ENCODE assay signal across 8 cellular contexts in genomic region chr2:32278476-32278853, GRCh38. TPM values are rescaled to one million over a fixed set of nuclear protein-coding genes. Genes with fewer than 3 reads are reported as not detected.
DNase-seq lines count a peak whose midpoint lies in the region; ATAC-seq and TF ChIP-seq lines count a peak whose summit lies in the region.

No MANE protein-coding gene starts in this region.

- intact Hi-C loops in gastrocnemius medialis (cut with DNase I; ENCODE audit: low total_unique reads) (no loop called here), posterior vena cava (cut with DNase I) (no loop called here)

- H3K4me1 ChIP-seq in gastrocnemius medialis: peaks cover 12% of the 10 kb centered on the region in 2 donors

- no peaks in the 10 kb centered on the region for H4K20me1 ChIP-seq in SU-DHL-6 (ENCODE audit: low read depth, low read length)

- peaks cover 47% of the 10 kb centered on the region for H3K79me2 ChIP-seq in SU-DHL-6 (ENCODE audit: insufficient read depth, low read length)

- peak overlapping the region; percentile 99 for H3K4me2 ChIP-seq in SU-DHL-6 (ENCODE audit: low read depth, low read length, poor library complexity, severe bottlenecking)

- no peaks in the 10 kb centered on the region; the same call in 1 of the 2 replicates for H3K36me3 ChIP-seq in SU-DHL-6 (ENCODE audit: low read length)
- peaks cover 0 to 12% of the 10 kb centered on the region in 2 donors for H3K36me3 ChIP-seq in gastrocnemius medialis

- H3F3A ChIP-seq in SU-DHL-6 (ENCODE audit: insufficient read depth): no peaks in the 10 kb centered on the region

- ATAC-seq in gastrocnemius medialis: no peak
- no peak for ATAC-seq in HG03045 (IDR thresholded peaks at IDR 0.05; ENCODE audit: unreplicated experiment)

- no peaks in the 10 kb centered on the region for H3K9me3 ChIP-seq in SU-DHL-6 (ENCODE audit: insufficient read depth, low read length)
- H3K9me3 ChIP-seq in gastrocnemius medialis: no peaks in the 10 kb centered on the region

- no peak for TF ChIP-seq CTCF in GM12875 (IDR thresholded peaks at IDR 0.05; ENCODE audit: borderline replicate concordance, insufficient read depth, low read depth, low read length)
- TF ChIP-seq CTCF in SU-DHL-6 (IDR thresholded peaks at IDR 0.05; ENCODE audit: insufficient read depth, low read length, poor library complexity, severe bottlenecking): no peak
- TF ChIP-seq CTCF in fibroblast of villous mesenchyme (IDR thresholded peaks at IDR 0.05; ENCODE audit: insufficient read depth, low read depth, low read length): no peak
- TF ChIP-seq CTCF in gastrocnemius medialis (IDR thresholded peaks at IDR 0.05 in 4 of 5, conservative IDR thresholded peaks at IDR 0.05 in 1 of 5): no peak

- DNase-seq in fibroblast of villous mesenchyme (ENCODE audit: low read depth) (peak; percentile 6), gastrocnemius medialis (no peak), posterior vena cava (ENCODE audit: low spot score) (no peak), GDM1 (lab: John Stamatoyannopoulos, UW) (no peak)
- no peak for DNase-seq in activated effector memory CD4-positive, alpha-beta T cell treated with anti-CD3 and anti-CD28 coated beads, Interleukin-2, amount 50 U/mL, for 16 hours

- H3K27me3 ChIP-seq in SU-DHL-6 (ENCODE audit: low read length) (no peaks in the 10 kb centered on the region), gastrocnemius medialis (no peaks in the 10 kb centered on the region)

- no peak for TF ChIP-seq POLR2A in gastrocnemius medialis (IDR thresholded peaks at IDR 0.05)

- H3K9ac ChIP-seq in SU-DHL-6 (ENCODE audit: low read length): peak overlapping the region; percentile 95

- no peaks in the 10 kb centered on the region for H3K9me2 ChIP-seq in SU-DHL-6 (replicated peaks; ENCODE audit: insufficient read depth, low read length)

- H3K27ac ChIP-seq in SU-DHL-6 (ENCODE audit: low read depth, low read length) (peak overlapping the region; percentile 36; the same call in 1 of the 2 replicates), gastrocnemius medialis (peak overlapping the region; percentile 85 to 90 (median 88))

- peak overlapping the region; percentile 94 for H2AFZ ChIP-seq in SU-DHL-6 (ENCODE audit: low read depth, low read length, severe bottlenecking)

- in situ Hi-C loops in gastrocnemius medialis (cut with MboI; ENCODE audit: low sequenced_read_pairs in 4 of 4): no loop called here

- H3K4me3 ChIP-seq in GM12875 (ENCODE audit: low read depth, low read length) (peak overlapping the region; percentile 86), SU-DHL-6 (ENCODE audit: insufficient read depth, low read length, poor library complexity, severe bottlenecking) (peak overlapping the region; percentile 100), fibroblast of villous mesenchyme (ENCODE audit: low read depth, low read length) (peak overlapping the region; percentile 100), gastrocnemius medialis (peak overlapping the region; percentile 87 to 97 (median 92))

RNA-seq across cellular contexts. Expression of gene YIPF4, which starts 0.8 kb away (rescaled TPM):
- total RNA-seq in fibroblast of villous mesenchyme: 13.2 and 16.8 TPM in 2 replicates
- 10 to 100 TPM; 19.5 to 27.3 (median 23.5) TPM for total RNA-seq in gastrocnemius medialis
- total RNA-seq in posterior vena cava: 10 to 100 TPM; 42.2 to 42.8 TPM

RNA-seq across cellular contexts. Expression of gene NLRC4, which starts 13.8 kb away (rescaled TPM):
- total RNA-seq in fibroblast of villous mesenchyme (not detected in 2 replicates), gastrocnemius medialis (under 1 TPM; 0.10 to 0.60 (median 0.23) TPM), posterior vena cava (1 to 10 TPM; 3.5 to 4.0 TPM)
